ENCODE assay signal across 8 cellular contexts in the genomic region with DNA sequence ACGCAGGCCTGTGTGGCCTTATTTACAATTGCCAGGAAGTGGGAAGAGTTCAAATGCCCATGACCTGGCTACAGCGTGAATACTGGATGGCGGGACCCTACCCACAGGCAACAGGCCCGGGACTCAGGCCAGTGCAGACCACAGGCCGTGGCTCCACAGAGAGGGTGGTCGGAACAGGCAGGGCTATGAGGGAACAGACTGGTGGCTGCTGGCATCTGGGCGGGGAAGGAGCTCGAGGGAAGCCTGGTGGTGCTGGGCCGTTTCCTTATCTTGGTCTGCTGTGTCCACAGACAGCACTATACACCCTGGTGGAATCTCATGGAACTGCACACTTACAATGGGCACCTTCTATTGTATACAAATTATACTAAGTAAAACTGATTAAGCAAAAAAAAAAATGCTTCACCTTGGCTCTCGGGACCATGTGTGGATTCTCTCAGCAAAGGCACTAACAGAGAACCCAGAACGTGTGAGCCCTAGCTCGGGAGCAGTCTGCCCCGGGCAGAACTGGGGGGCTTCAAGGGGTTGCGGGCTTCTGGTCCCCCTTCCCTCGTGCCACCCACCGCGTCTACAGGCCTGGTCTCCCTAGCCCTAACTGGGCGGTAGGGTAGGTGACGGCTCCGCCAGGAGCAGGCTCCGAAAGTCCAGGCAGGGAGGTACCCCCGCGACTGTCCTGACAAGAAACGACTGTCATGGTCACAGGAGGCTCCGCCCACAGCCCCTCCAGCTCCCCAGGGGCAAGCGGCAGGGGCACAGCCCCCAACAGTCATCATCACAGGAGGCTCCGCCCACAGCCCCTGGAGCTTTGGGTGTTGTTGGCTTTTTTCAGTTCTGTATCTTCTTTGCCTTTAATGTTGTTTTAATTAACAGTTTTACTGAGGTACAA. TPM values are rescaled to one million over a fixed set of nuclear protein-coding genes. Genes with fewer than 3 reads are reported as not detected.
DNase-seq lines count a peak whose midpoint lies in the region; ATAC-seq, FAIRE-seq and TF ChIP-seq lines count a peak whose summit lies in the region.

No MANE protein-coding gene starts in this region.

- no peak overlapping the region for H3K27ac Mint-ChIP-seq in CD4-positive, alpha-beta T cell
- H3K27ac Mint-ChIP-seq in brain: peak overlapping the region in 3 of 5 experiments; percentile 54 to 69 (median 65)

- H3K9me3 ChIP-seq in CD4-positive, alpha-beta T cell (ENCODE audit: control insufficient read depth, low read length): no peaks in the 10 kb centered on the region
- H3K9me3 ChIP-seq in stomach: no peaks in the 10 kb centered on the region

- 51 to 60% (median 55%) methylated on average over 23 to 27 of the region's 27 CpGs for WGBS in stomach, 5 donors

- POLR2A ChIA-PET in CD4-positive, alpha-beta T cell (lab: Charles Lee): no interaction called here

- no peaks in the 10 kb centered on the region for H3K27me3 ChIP-seq in CD4-positive, alpha-beta T cell (ENCODE audit: control insufficient read depth, insufficient read depth, low read length)
- no peaks in the 10 kb centered on the region for H3K27me3 ChIP-seq in stomach

- H3K36me3 Mint-ChIP-seq in CD4-positive, alpha-beta T cell (ENCODE audit: low read depth): no peaks in the 10 kb centered on the region
- peaks cover 6% of the 10 kb centered on the region for H3K36me3 Mint-ChIP-seq in brain

- peaks cover 0 to 20% (median 12%) of the 10 kb centered on the region in 4 donors for H3K4me1 ChIP-seq in stomach

- H3K9me3 Mint-ChIP-seq in CD4-positive, alpha-beta T cell: no peaks in the 10 kb centered on the region
- no peaks in the 10 kb centered on the region for H3K9me3 Mint-ChIP-seq in brain

- H3K4me3 Mint-ChIP-seq in CD4-positive, alpha-beta T cell: no peak overlapping the region
- H3K4me3 Mint-ChIP-seq in brain: no peak overlapping the region

- intact Hi-C loops in CD4-positive, alpha-beta T cell (cut with DNase I, micrococcal nuclease): no loop called here
- intact Hi-C loops in stomach (cut with DNase I; ENCODE audit: low total_unique reads): no loop called here

- no peaks in the 10 kb centered on the region for H3K27me3 Mint-ChIP-seq in CD4-positive, alpha-beta T cell
- no peaks in the 10 kb centered on the region for H3K27me3 Mint-ChIP-seq in brain

- CTCF ChIA-PET in CD4-positive, alpha-beta T cell (lab: Charles Lee): no interaction called here

- peak; percentile 58 for ATAC-seq in CD4-positive, alpha-beta T cell (ENCODE audit: poor library complexity)
- no peak for ATAC-seq in HG03045 (IDR thresholded peaks at IDR 0.05; ENCODE audit: unreplicated experiment)
- ATAC-seq in HG03571 (IDR thresholded peaks at IDR 0.05; ENCODE audit: unreplicated experiment): no peak

- H3K27ac ChIP-seq in CD4-positive, alpha-beta T cell (ENCODE audit: low read depth, low read length): no peak overlapping the region
- peak overlapping the region in 2 of 5 donors; percentile 11 to 30 for H3K27ac ChIP-seq in stomach

- no peak for TF ChIP-seq EP300 in stomach (IDR thresholded peaks at IDR 0.05)

- peak; percentile 46 for FAIRE-seq in GM18507 (lab: Jason Lieb, UNC)

- no peak for TF ChIP-seq POLR2A in stomach (IDR thresholded peaks at IDR 0.05)

- no peaks in the 10 kb centered on the region for H3K4me1 Mint-ChIP-seq in CD4-positive, alpha-beta T cell (ENCODE audit: low read depth)
- H3K4me1 Mint-ChIP-seq in brain: no peaks in the 10 kb centered on the region

- H3K36me3 ChIP-seq in stomach: peaks cover 0 to 64% (median 47%) of the 10 kb centered on the region in 4 donors

- H3K4me3 ChIP-seq in stomach: no peak overlapping the region

- no peak for TF ChIP-seq CTCF in CD4-positive, alpha-beta T cell (IDR thresholded peaks at IDR 0.05)
- peak; percentile 46 to 58 for TF ChIP-seq CTCF in brain (conservative IDR thresholded peaks at IDR 0.05)
- TF ChIP-seq CTCF in stomach (IDR thresholded peaks at IDR 0.05): peak in 5 of 7 experiments; percentile 57 to 84 (median 74)

- no peak for DNase-seq in CD4-positive, alpha-beta T cell
- peak; percentile 36 for DNase-seq in GM18507 (ENCODE audit: extremely low spot score, insufficient read length, low read depth)
- DNase-seq in NOMO-1 treated with dmso at 0.1 percent for 144 hours (lab: John Stamatoyannopoulos, UW; ENCODE audit: unreplicated experiment): peak; percentile 23
- peak; percentile 85 for DNase-seq in islet precursor cell
- peak; percentile 79 for DNase-seq in stomach

RNA-seq across cellular contexts. Expression of a gene that starts 21.8 kb away (rescaled TPM):
- total RNA-seq in CD4-positive, alpha-beta T cell: 10 to 100 TPM; 11.2 to 12.3 TPM
- polyA plus RNA-seq in brain (ENCODE audit: insufficient read depth, low read depth, low replicate concordance): 31.5 TPM
- 10 to 100 TPM in 3 of 5 donors, 1 to 10 TPM in 2; 4.8 to 75.0 (median 12.5) TPM for total RNA-seq in stomach
- 10 to 100 TPM in 2 of 3 donors, 1 to 10 TPM in 1; 9.9 to 15.7 (median 11.8) TPM for polyA plus RNA-seq in stomach

RNA-seq across cellular contexts. Expression of a gene that starts 34.9 kb away (rescaled TPM):
- total RNA-seq in CD4-positive, alpha-beta T cell: under 1 TPM; 0.25 to 0.82 TPM
- polyA plus RNA-seq in brain (ENCODE audit: insufficient read depth, low read depth, low replicate concordance): 61.7 TPM
- total RNA-seq in stomach: 10 to 100 TPM in 4 of 5 donors, under 1 TPM in 1; 0.87 to 31.7 (median 10.9) TPM
- polyA plus RNA-seq in stomach: 1 to 10 TPM; 1.7 to 4.1 (median 3.1) TPM

RNA-seq across cellular contexts. Expression of a gene that starts 35.6 kb away (rescaled TPM):
- not detected for total RNA-seq in CD4-positive, alpha-beta T cell
- not detected for polyA plus RNA-seq in brain (ENCODE audit: insufficient read depth, low read depth, low replicate concordance)
- not detected for total RNA-seq in stomach
- polyA plus RNA-seq in stomach: not detected

RNA-seq across cellular contexts. Expression of a gene that starts 37.9 kb away (rescaled TPM):
- 10 to 100 TPM; 68.2 to 74.4 TPM for total RNA-seq in CD4-positive, alpha-beta T cell
- polyA plus RNA-seq in brain (ENCODE audit: insufficient read depth, low read depth, low replicate concordance): 10.8 TPM
- 100 to 1,000 TPM in 2 of 5 donors, 10 to 100 TPM in 2, 1 to 10 TPM in 1; 9.4 to 295 (median 22.3) TPM for total RNA-seq in stomach
- 10 to 100 TPM; 15.1 to 31.6 (median 18.1) TPM for polyA plus RNA-seq in stomach

RNA-seq across cellular contexts. Expression of a gene that starts 38.2 kb away (rescaled TPM):
- 10 to 100 TPM; 34.6 to 38.6 TPM for total RNA-seq in CD4-positive, alpha-beta T cell
- polyA plus RNA-seq in brain (ENCODE audit: insufficient read depth, low read depth, low replicate concordance) (69.2 TPM), stomach (10 to 100 TPM; 37.7 to 60.8 (median 43.4) TPM)
- 100 to 1,000 TPM in 2 of 5 donors, 10 to 100 TPM in 2, not detected in 1; 14.5 to 185 (median 92.5) TPM for total RNA-seq in stomach

Comparison
In these comparisons a context has a peak if more than half of its experiments do, and no peak if none do; other contexts are left out.
1. DNase-seq: peak in GM18507 (single experiment), NOMO-1 treated with dmso at 0.1 percent for 144 hours (single experiment), islet precursor cell (single experiment) and stomach (single experiment); none in CD4-positive, alpha-beta T cell (0 of 10).